Comparison of ENCODE assay signal across 8 cellular contexts in genomic region chr2:10057231-10058107, GRCh38. TPM values are rescaled to one million over a fixed set of nuclear protein-coding genes. Genes with fewer than 3 reads are reported as not detected.
DNase-seq lines count a peak whose midpoint lies in the region; ATAC-seq, FAIRE-seq and TF ChIP-seq lines count a peak whose summit lies in the region.

No MANE protein-coding gene starts in this region.

- H3K4me3 ChIP-seq in IMR-90 (ENCODE audit: insufficient read depth, low read depth, low read length): no peak overlapping the region; the same call in 1 of the 2 replicates
- H3K4me3 ChIP-seq in astrocyte (ENCODE audit: insufficient read depth, low read depth, low read length): peak overlapping the region; percentile 40
- peak overlapping the region; percentile 14 for H3K4me3 ChIP-seq in iPS-11a (ENCODE audit: low read depth, low read length)

- dilution Hi-C loops in IMR-90 (cut with HindIII; ENCODE audit: low sequenced_read_pairs, unreplicated experiment): no loop called here

- peak overlapping the region; percentile 70; the same call in 1 of the 2 replicates for H2BK20ac ChIP-seq in IMR-90 (ENCODE audit: low read depth, low read length)

- no peak overlapping the region for H2AK5ac ChIP-seq in IMR-90 (ENCODE audit: low read depth, low read length)

- no peak overlapping the region for H3K18ac ChIP-seq in IMR-90 (ENCODE audit: low read depth, low read length)

- peaks cover 2% of the 10 kb centered on the region for H3K4me1 Mint-ChIP-seq in astrocyte (ENCODE audit: low read depth, unreplicated experiment)
- peaks cover 12% of the 10 kb centered on the region for H3K4me1 Mint-ChIP-seq in stimulated activated memory B cell treated with anti-CD40 and anti-IgM and Interleukin-4, amounts not matched to agents 10 μg/mL and 1 μg/mL and 100 μg/mL, for 72 hours

- H3K27me3 Mint-ChIP-seq in astrocyte (ENCODE audit: low read depth, unreplicated experiment): peaks cover 8% of the 10 kb centered on the region
- no peaks in the 10 kb centered on the region for H3K27me3 Mint-ChIP-seq in stimulated activated memory B cell treated with anti-CD40 and anti-IgM and Interleukin-4, amounts not matched to agents 10 μg/mL and 1 μg/mL and 100 μg/mL, for 72 hours

- peaks cover 2% of the 10 kb centered on the region; the same call in 1 of the 2 replicates for H3K27me3 ChIP-seq in IMR-90 (ENCODE audit: control insufficient read depth, insufficient read depth, low read length)
- H3K27me3 ChIP-seq in astrocyte (ENCODE audit: insufficient read depth, low read length): no peaks in the 10 kb centered on the region

- H4K5ac ChIP-seq in IMR-90 (ENCODE audit: low read depth, low read length): 0 out of 2 replicates have a peak overlapping the region, but pooled peaks have one; percentile 3

- H3K79me1 ChIP-seq in IMR-90 (ENCODE audit: low read depth in 1 of 2, low read length in 2 of 2): no peaks in the 10 kb centered on the region

- peaks cover 14% of the 10 kb centered on the region; the same call in 1 of the 2 replicates for H3K4me1 ChIP-seq in IMR-90 (ENCODE audit: control insufficient read depth, insufficient read depth, low read length)
- peaks cover 12% of the 10 kb centered on the region for H3K4me1 ChIP-seq in astrocyte (ENCODE audit: insufficient read depth, low read length)

- H3K9me3 Mint-ChIP-seq in astrocyte (ENCODE audit: unreplicated experiment): no peaks in the 10 kb centered on the region
- no peaks in the 10 kb centered on the region for H3K9me3 Mint-ChIP-seq in stimulated activated memory B cell treated with anti-CD40 and anti-IgM and Interleukin-4, amounts not matched to agents 10 μg/mL and 1 μg/mL and 100 μg/mL, for 72 hours

- intact Hi-C loops in IMR-90 (cut with micrococcal nuclease): no loop called here

- H3K9me3 ChIP-seq in IMR-90 (ENCODE audit: control insufficient read depth, insufficient read depth, low read length): no peaks in the 10 kb centered on the region
- no peaks in the 10 kb centered on the region for H3K9me3 ChIP-seq in astrocyte (ENCODE audit: insufficient read depth, low read depth, low read length)

- no peak overlapping the region for H3K56ac ChIP-seq in IMR-90 (ENCODE audit: extremely low read depth, insufficient read depth, low read length)

- POLR2A ChIA-PET in IMR-90 (lab: Charles Lee; ENCODE audit: unreplicated experiment): no interaction called here

- BruUV-seq in IMR-90 (replicated peaks; lab: Mats Ljungman, UMichigan): no TSS peak

- peak overlapping the region in 1 of 2 experiments; percentile 64; a peak in 1 of 4 replicates for H4K8ac ChIP-seq in IMR-90 (ENCODE audit: low read depth in 2 of 2, low read length in 2 of 2)

- peaks cover under 1% of the 10 kb centered on the region for H3K36me3 ChIP-seq in IMR-90 (ENCODE audit: control insufficient read depth, insufficient read depth, low read length)
- no peaks in the 10 kb centered on the region for H3K36me3 ChIP-seq in astrocyte (ENCODE audit: insufficient read depth, low read length)

- TF ChIP-seq CTCF in IMR-90 (conservative IDR thresholded peaks at IDR 0.05; ENCODE audit: low read depth, low read length) (no peak), astrocyte (IDR thresholded peaks at IDR 0.05; ENCODE audit: insufficient read depth, low read depth, low read length) (no peak)

- H3K27ac ChIP-seq in IMR-90 (ENCODE audit: insufficient read depth, low read length) (peak overlapping the region; percentile 66), astrocyte (ENCODE audit: low read depth, low read length) (peak overlapping the region; percentile 29)

- H2BK15ac ChIP-seq in IMR-90 (ENCODE audit: low read depth, low read length): no peak overlapping the region; the same call in 2 of the 3 replicates

- H3K14ac ChIP-seq in IMR-90 (replicated peaks; ENCODE audit: low read depth, low read length): 0 out of 2 replicates have a peak overlapping the region, but pooled peaks have one; percentile 37

- no peak for TF ChIP-seq RAD21 in IMR-90 (IDR thresholded peaks at IDR 0.05; ENCODE audit: low read length)

- TF ChIP-seq POLR2A in IMR-90 (IDR thresholded peaks at IDR 0.05; ENCODE audit: low read depth, low read length): no peak

- ATAC-seq in IMR-90 (ENCODE audit: low read depth): peak; percentile 85
- ATAC-seq in stimulated activated memory B cell treated with anti-CD40 and anti-IgM and Interleukin-4, amounts not matched to agents 10 μg/mL and 1 μg/mL and 100 μg/mL, for 72 hours: peak; percentile 60

- H3K79me2 ChIP-seq in astrocyte (ENCODE audit: insufficient read depth, low read length): no peaks in the 10 kb centered on the region

- H2BK5ac ChIP-seq in IMR-90 (ENCODE audit: low read depth, low read length, poor library complexity, severe bottlenecking): peak overlapping the region; percentile 35

- FAIRE-seq in astrocyte (lab: Jason Lieb, UNC): no peak

- CTCF ChIA-PET in IMR-90 (lab: Yijun Ruan, JAX): interaction anchor here (0.6 to 2.7 kb wide), 5 partner anchors 9 to 378 kb away, joined by 3 to 11 read pairs (median 5); no protein-coding TSS in a partner anchor

- H4K91ac ChIP-seq in IMR-90 (ENCODE audit: insufficient read depth, low read depth, low read length): peak overlapping the region; percentile 38; the same call in 1 of the 2 replicates

- H2AK9ac ChIP-seq in IMR-90 (replicated peaks; ENCODE audit: low read depth, low read length, poor library complexity): peak overlapping the region; percentile 66

- H3K4me2 ChIP-seq in IMR-90 (ENCODE audit: low read depth, low read length) (peak overlapping the region; percentile 39), astrocyte (ENCODE audit: low read length) (peak overlapping the region; percentile 83)

- peak; percentile 52 for DNase-seq in COLO668 (lab: John Stamatoyannopoulos, UW; ENCODE audit: unreplicated experiment)
- DNase-seq in IMR-90: peak; percentile 88
- DNase-seq in astrocyte (ENCODE audit: low read depth): peak; percentile 65
- no peak for DNase-seq in NCI-H2029 (lab: John Stamatoyannopoulos, UW)
- no peak for DNase-seq in NCI-H1092 treated with DMSO at 0.1 percent for 48 hours (lab: John Stamatoyannopoulos, UW)
- no peak for DNase-seq in occipital lobe (lab: John Stamatoyannopoulos, UW)

- H3K23ac ChIP-seq in IMR-90 (ENCODE audit: low read depth, low read length): peak overlapping the region; percentile 75; the same call in 1 of the 2 replicates

- WGBS in IMR-90 (ENCODE audit: extremely low coverage in 2 of 2, insufficient read length in 1 of 2), 2 experiments: 30% methylated on average over 8 of the region's 28 CpGs; no CpG with 5 or more reads in 1 of the 2 experiments

- peak overlapping the region; percentile 69 for H2BK120ac ChIP-seq in IMR-90 (ENCODE audit: low read depth, low read length)

- peaks cover 6% of the 10 kb centered on the region for H3K36me3 Mint-ChIP-seq in astrocyte (ENCODE audit: low read depth, unreplicated experiment)
- peaks cover 24% of the 10 kb centered on the region for H3K36me3 Mint-ChIP-seq in stimulated activated memory B cell treated with anti-CD40 and anti-IgM and Interleukin-4, amounts not matched to agents 10 μg/mL and 1 μg/mL and 100 μg/mL, for 72 hours

- in situ Hi-C loops in IMR-90 (cut with MboI; ENCODE audit: low sequenced_read_pairs): no loop called here

- H3K9ac ChIP-seq in IMR-90 (ENCODE audit: low read depth, low read length) (no peak overlapping the region), astrocyte (ENCODE audit: low read length) (peak overlapping the region; percentile 56)

- peak overlapping the region; percentile 94 for H2AFZ ChIP-seq in IMR-90 (replicated peaks; ENCODE audit: low read length, poor library complexity)
- H2AFZ ChIP-seq in astrocyte (ENCODE audit: low read depth, low read length): peak overlapping the region; percentile 72

- peak overlapping the region; percentile 72 for H3K27ac Mint-ChIP-seq in astrocyte (ENCODE audit: unreplicated experiment)
- peak overlapping the region; percentile 33 for H3K27ac Mint-ChIP-seq in stimulated activated memory B cell treated with anti-CD40 and anti-IgM and Interleukin-4, amounts not matched to agents 10 μg/mL and 1 μg/mL and 100 μg/mL, for 72 hours

- H4K20me1 ChIP-seq in IMR-90 (ENCODE audit: insufficient read depth, low read length): no peaks in the 10 kb centered on the region; the same call in 1 of the 2 replicates
- no peaks in the 10 kb centered on the region for H4K20me1 ChIP-seq in astrocyte (ENCODE audit: insufficient read depth, low read length)

- H3K4me3 Mint-ChIP-seq in astrocyte (ENCODE audit: unreplicated experiment): peak overlapping the region; percentile 72
- H3K4me3 Mint-ChIP-seq in stimulated activated memory B cell treated with anti-CD40 and anti-IgM and Interleukin-4, amounts not matched to agents 10 μg/mL and 1 μg/mL and 100 μg/mL, for 72 hours: peak overlapping the region; percentile 62

- H3K9me1 ChIP-seq in IMR-90 (ENCODE audit: insufficient read depth, low read length): 0 out of 2 replicates have a peak, but pooled peaks cover 3% of the 10 kb centered on the region

- peak overlapping the region; percentile 68 for H3K4ac ChIP-seq in IMR-90 (ENCODE audit: low read depth, low read length)

TF ChIP-seq in IMR-90, 13 proteins besides CTCF, POLR2A, EP300 and RAD21 (continues in another document):
- TF ChIP-seq RFX5 (IDR thresholded peaks at IDR 0.05; ENCODE audit: low read depth, low read length) (no peak), MAZ (IDR thresholded peaks at IDR 0.05; ENCODE audit: borderline replicate concordance, low read depth, low read length) (peak; percentile 24; the same call in 1 of the 2 replicates), CHD1 (IDR thresholded peaks at IDR 0.05; ENCODE audit: low read depth, low read length) (no peak), CEBPB (IDR thresholded peaks at IDR 0.05; ENCODE audit: low read depth, low read length) (peak; percentile 22; the same call in 1 of the 2 replicates)
- TF ChIP-seq, protein P1, sequence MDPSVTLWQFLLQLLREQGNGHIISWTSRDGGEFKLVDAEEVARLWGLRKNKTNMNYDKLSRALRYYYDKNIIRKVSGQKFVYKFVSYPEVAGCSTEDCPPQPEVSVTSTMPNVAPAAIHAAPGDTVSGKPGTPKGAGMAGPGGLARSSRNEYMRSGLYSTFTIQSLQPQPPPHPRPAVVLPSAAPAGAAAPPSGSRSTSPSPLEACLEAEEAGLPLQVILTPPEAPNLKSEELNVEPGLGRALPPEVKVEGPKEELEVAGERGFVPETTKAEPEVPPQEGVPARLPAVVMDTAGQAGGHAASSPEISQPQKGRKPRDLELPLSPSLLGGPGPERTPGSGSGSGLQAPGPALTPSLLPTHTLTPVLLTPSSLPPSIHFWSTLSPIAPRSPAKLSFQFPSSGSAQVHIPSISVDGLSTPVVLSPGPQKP (IDR thresholded peaks at IDR 0.05; ENCODE audit: borderline replicate concordance, low read depth, low read length): no peak

RNA-seq across cellular contexts. Expression of gene KLF11, which starts 14.1 kb away (rescaled TPM):
- total RNA-seq in IMR-90 (2012; rRNA removed): 2.0 and 2.2 TPM in 2 replicates
- 2.4 and 2.5 TPM in 2 replicates for polyA plus RNA-seq in IMR-90 (2012; rRNA removed)
- polyA plus RNA-seq in IMR-90 (2012; cell fraction: cytosol; rRNA removed): 2.4 TPM in 2 replicates
- 2.3 and 3.4 TPM in 2 replicates for polyA plus RNA-seq in IMR-90 (2012; cell fraction: nucleus; rRNA removed; ENCODE audit: low replicate concordance)
- total RNA-seq in astrocyte: 9.6 and 9.8 TPM in 2 replicates
- 14.0 TPM for total RNA-seq in occipital lobe

RNA-seq across cellular contexts. Expression of gene CYS1, which starts 22.7 kb away (rescaled TPM):
- total RNA-seq in IMR-90 (2012; rRNA removed) (under 0.01 and 0.28 TPM in 2 replicates), astrocyte (3.7 and 4.8 TPM in 2 replicates), occipital lobe (2.0 TPM)
- 0.12 and 0.17 TPM in 2 replicates for polyA plus RNA-seq in IMR-90 (2012; rRNA removed)
- 0.17 and 0.27 TPM in 2 replicates for polyA plus RNA-seq in IMR-90 (2012; cell fraction: cytosol; rRNA removed)
- polyA plus RNA-seq in IMR-90 (2012; cell fraction: nucleus; rRNA removed; ENCODE audit: low replicate concordance): 0.06 and 0.14 TPM in 2 replicates

Comparison
In these comparisons a context has a peak if more than half of its experiments do, and no peak if none do; other contexts are left out.
1. DNase-seq: peak in COLO668 (single experiment), IMR-90 (single experiment) and astrocyte (single experiment); none in NCI-H2029 (single experiment), NCI-H1092 treated with DMSO at 0.1 percent for 48 hours (single experiment) and occipital lobe (single experiment).